In genomic region chr12:92362785-92363184, GRCh38 we compare ENCODE assay signal across 8 cellular contexts.
DNase-seq lines count a peak whose midpoint lies in the region; ATAC-seq and TF ChIP-seq lines count a peak whose summit lies in the region.

No MANE protein-coding gene starts in this region.

- POLR2A ChIA-PET in CD8-positive, alpha-beta T cell (lab: Charles Lee): interaction anchor here (0.7 to 3.8 kb wide), 11 partner anchors 11 to 225 kb away, joined by 3 to 46 read pairs (median 5); partner anchors contain the start of gene BTG1

- H3K4me3 Mint-ChIP-seq in CD8-positive, alpha-beta T cell: peak overlapping the region; percentile 71
- peak overlapping the region; percentile 48 to 61 for H3K4me3 Mint-ChIP-seq in effector memory CD8-positive, alpha-beta T cell

- H3K27me3 Mint-ChIP-seq in CD8-positive, alpha-beta T cell (ENCODE audit: low read depth): no peaks in the 10 kb centered on the region
- H3K27me3 Mint-ChIP-seq in effector memory CD8-positive, alpha-beta T cell: no peaks in the 10 kb centered on the region

- CTCF ChIA-PET in CD8-positive, alpha-beta T cell (lab: Charles Lee): interaction anchor here (0.7 to 3.1 kb wide), 5 partner anchors 26 to 219 kb away, joined by 3 to 12 read pairs (median 3); partner anchors contain the start of gene BTG1

- H3K9me3 ChIP-seq in CD8-positive, alpha-beta T cell (ENCODE audit: low read length): peaks cover 9% of the 10 kb centered on the region

- H3K9me3 Mint-ChIP-seq in CD8-positive, alpha-beta T cell: peaks cover 13% of the 10 kb centered on the region
- peaks cover 0 to 5% of the 10 kb centered on the region in 2 donors for H3K9me3 Mint-ChIP-seq in effector memory CD8-positive, alpha-beta T cell

- H3K27me3 ChIP-seq in CD8-positive, alpha-beta T cell (ENCODE audit: insufficient read depth, low read length): no peaks in the 10 kb centered on the region

- H3K4me3 ChIP-seq in CD8-positive, alpha-beta T cell (ENCODE audit: low read depth, low read length): peak overlapping the region; percentile 27

- ATAC-seq in CD8-positive, alpha-beta T cell: peak; percentile 21
- ATAC-seq in GM19351 (IDR thresholded peaks at IDR 0.05; ENCODE audit: unreplicated experiment): peak; percentile 32
- ATAC-seq in HG03439 (IDR thresholded peaks at IDR 0.05; ENCODE audit: unreplicated experiment): peak; percentile 37
- ATAC-seq in effector memory CD8-positive, alpha-beta T cell (replicated peaks): peak; percentile 26
- ATAC-seq in left ventricle myocardium superior: no peak

- H3K27ac ChIP-seq in CD8-positive, alpha-beta T cell (ENCODE audit: low read depth, low read length): peak overlapping the region; percentile 52

- peak overlapping the region; percentile 95 for H3K27ac Mint-ChIP-seq in CD8-positive, alpha-beta T cell
- peak overlapping the region; percentile 83 to 86 for H3K27ac Mint-ChIP-seq in effector memory CD8-positive, alpha-beta T cell

- DNase-seq in CD8-positive, alpha-beta T cell: no peak
- no peak for DNase-seq in effector memory CD8-positive, alpha-beta T cell
- DNase-seq in stimulated activated CD4-positive, alpha-beta T cell treated with anti-CD3 and anti-CD28 coated beads, Interleukin-2, amount 100 ng/mL, for 48 hours: no peak
- DNase-seq in NCI-H446 treated with DMSO at 0.1 percent for 48 hours (lab: John Stamatoyannopoulos, UW): no peak
- DNase-seq in HCEC 1CT: no peak
- DNase-seq in left ventricle myocardium superior: no peak

- TF ChIP-seq CTCF in CD8-positive, alpha-beta T cell (IDR thresholded peaks at IDR 0.05): no peak

- peaks cover 74% of the 10 kb centered on the region for H3K4me1 Mint-ChIP-seq in CD8-positive, alpha-beta T cell (ENCODE audit: low read depth)
- peaks cover 36 to 47% of the 10 kb centered on the region in 2 donors for H3K4me1 Mint-ChIP-seq in effector memory CD8-positive, alpha-beta T cell (ENCODE audit: low read depth in 2 of 2)

- H3K36me3 ChIP-seq in CD8-positive, alpha-beta T cell (ENCODE audit: insufficient read depth, low read length): no peaks in the 10 kb centered on the region

- peaks cover 59% of the 10 kb centered on the region for H3K4me1 ChIP-seq in CD8-positive, alpha-beta T cell (ENCODE audit: insufficient read depth, low read length)

- peaks cover 14% of the 10 kb centered on the region for H3K36me3 Mint-ChIP-seq in CD8-positive, alpha-beta T cell
- peaks cover 4% of the 10 kb centered on the region for H3K36me3 Mint-ChIP-seq in effector memory CD8-positive, alpha-beta T cell (ENCODE audit: insufficient read depth)

- intact Hi-C loops in CD8-positive, alpha-beta T cell (cut with DNase I, micrococcal nuclease): loop anchor here in 1 of 2 experiments (2.0 kb wide), 2 partner anchors 16 to 36 kb away; no protein-coding TSS in a partner anchor
- intact Hi-C loops in left ventricle myocardium superior (cut with micrococcal nuclease): no loop called here
